ENCODE assay signal across 2 cellular contexts in the genomic region with DNA sequence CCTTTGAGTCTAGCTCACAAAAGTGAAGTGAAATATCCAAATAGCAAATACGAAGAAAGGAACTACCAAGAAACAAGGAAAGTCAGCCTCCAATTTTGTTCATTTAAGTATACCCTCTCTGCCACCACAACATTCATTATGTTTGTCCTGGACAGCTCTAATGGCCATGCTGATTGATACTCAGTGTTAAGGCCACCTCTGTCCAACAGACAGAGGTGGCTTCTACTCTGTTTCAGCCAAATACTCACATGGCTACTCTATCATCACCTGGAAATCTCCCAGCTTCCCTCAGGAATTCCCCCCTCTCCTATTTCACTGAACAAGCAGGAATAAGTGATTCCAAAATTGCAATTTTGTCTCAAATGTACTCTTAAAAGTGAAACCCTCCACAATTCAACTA.
TF ChIP-seq lines count a peak whose summit lies in the region.

No MANE protein-coding gene starts in this region.

TF ChIP-seq in liver, 16 proteins besides CTCF, POLR2A, EP300 and RAD21:
- TF ChIP-seq RXRA (IDR thresholded peaks at IDR 0.05) (peak in 1 of 2 donors; percentile 15), GABPA (IDR thresholded peaks at IDR 0.05 in 1 of 2, conservative IDR thresholded peaks at IDR 0.05 in 1 of 2) (no peak), JUND (IDR thresholded peaks at IDR 0.05) (no peak), FOXA2 (IDR thresholded peaks at IDR 0.05) (no peak), YY1 (IDR thresholded peaks at IDR 0.05) (no peak), HNF4A (conservative IDR thresholded peaks at IDR 0.05) (no peak), NR2F2 (IDR thresholded peaks at IDR 0.05) (no peak), SP1 (IDR thresholded peaks at IDR 0.05) (peak; percentile 18)
- TF ChIP-seq, protein P1, sequence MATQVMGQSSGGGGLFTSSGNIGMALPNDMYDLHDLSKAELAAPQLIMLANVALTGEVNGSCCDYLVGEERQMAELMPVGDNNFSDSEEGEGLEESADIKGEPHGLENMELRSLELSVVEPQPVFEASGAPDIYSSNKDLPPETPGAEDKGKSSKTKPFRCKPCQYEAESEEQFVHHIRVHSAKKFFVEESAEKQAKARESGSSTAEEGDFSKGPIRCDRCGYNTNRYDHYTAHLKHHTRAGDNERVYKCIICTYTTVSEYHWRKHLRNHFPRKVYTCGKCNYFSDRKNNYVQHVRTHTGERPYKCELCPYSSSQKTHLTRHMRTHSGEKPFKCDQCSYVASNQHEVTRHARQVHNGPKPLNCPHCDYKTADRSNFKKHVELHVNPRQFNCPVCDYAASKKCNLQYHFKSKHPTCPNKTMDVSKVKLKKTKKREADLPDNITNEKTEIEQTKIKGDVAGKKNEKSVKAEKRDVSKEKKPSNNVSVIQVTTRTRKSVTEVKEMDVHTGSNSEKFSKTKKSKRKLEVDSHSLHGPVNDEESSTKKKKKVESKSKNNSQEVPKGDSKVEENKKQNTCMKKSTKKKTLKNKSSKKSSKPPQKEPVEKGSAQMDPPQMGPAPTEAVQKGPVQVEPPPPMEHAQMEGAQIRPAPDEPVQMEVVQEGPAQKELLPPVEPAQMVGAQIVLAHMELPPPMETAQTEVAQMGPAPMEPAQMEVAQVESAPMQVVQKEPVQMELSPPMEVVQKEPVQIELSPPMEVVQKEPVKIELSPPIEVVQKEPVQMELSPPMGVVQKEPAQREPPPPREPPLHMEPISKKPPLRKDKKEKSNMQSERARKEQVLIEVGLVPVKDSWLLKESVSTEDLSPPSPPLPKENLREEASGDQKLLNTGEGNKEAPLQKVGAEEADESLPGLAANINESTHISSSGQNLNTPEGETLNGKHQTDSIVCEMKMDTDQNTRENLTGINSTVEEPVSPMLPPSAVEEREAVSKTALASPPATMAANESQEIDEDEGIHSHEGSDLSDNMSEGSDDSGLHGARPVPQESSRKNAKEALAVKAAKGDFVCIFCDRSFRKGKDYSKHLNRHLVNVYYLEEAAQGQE (IDR thresholded peaks at IDR 0.05): peak; percentile 11
- TF ChIP-seq, protein P2, sequence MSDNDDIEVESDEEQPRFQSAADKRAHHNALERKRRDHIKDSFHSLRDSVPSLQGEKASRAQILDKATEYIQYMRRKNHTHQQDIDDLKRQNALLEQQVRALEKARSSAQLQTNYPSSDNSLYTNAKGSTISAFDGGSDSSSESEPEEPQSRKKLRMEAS (IDR thresholded peaks at IDR 0.05): no peak

TF ChIP-seq in HepG2, 621 proteins besides CTCF, POLR2A, EP300 and RAD21:
- TF ChIP-seq, protein P3, sequence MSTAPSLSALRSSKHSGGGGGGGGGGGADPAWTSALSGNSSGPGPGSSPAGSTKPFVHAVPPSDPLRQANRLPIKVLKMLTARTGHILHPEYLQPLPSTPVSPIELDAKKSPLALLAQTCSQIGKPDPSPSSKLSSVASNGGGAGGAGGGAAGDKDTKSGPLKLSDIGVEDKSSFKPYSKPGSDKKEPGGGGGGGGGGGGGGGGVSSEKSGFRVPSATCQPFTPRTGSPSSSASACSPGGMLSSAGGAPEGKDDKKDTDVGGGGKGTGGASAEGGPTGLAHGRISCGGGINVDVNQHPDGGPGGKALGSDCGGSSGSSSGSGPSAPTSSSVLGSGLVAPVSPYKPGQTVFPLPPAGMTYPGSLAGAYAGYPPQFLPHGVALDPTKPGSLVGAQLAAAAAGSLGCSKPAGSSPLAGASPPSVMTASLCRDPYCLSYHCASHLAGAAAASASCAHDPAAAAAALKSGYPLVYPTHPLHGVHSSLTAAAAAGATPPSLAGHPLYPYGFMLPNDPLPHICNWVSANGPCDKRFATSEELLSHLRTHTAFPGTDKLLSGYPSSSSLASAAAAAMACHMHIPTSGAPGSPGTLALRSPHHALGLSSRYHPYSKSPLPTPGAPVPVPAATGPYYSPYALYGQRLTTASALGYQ (CRISPR knock-in tag; IDR thresholded peaks at IDR 0.05): no peak
- TF ChIP-seq THAP11 (CRISPR knock-in tag; IDR thresholded peaks at IDR 0.05): no peak
- no peak for TF ChIP-seq ZNF512B (CRISPR knock-in tag; IDR thresholded peaks at IDR 0.05; ENCODE audit: borderline replicate concordance)
- TF ChIP-seq, protein P4, sequence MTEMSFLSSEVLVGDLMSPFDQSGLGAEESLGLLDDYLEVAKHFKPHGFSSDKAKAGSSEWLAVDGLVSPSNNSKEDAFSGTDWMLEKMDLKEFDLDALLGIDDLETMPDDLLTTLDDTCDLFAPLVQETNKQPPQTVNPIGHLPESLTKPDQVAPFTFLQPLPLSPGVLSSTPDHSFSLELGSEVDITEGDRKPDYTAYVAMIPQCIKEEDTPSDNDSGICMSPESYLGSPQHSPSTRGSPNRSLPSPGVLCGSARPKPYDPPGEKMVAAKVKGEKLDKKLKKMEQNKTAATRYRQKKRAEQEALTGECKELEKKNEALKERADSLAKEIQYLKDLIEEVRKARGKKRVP (CRISPR knock-in tag; IDR thresholded peaks at IDR 0.05): no peak
- no peak for TF ChIP-seq KAT8 (CRISPR knock-in tag; IDR thresholded peaks at IDR 0.05)
- TF ChIP-seq, protein P5, sequence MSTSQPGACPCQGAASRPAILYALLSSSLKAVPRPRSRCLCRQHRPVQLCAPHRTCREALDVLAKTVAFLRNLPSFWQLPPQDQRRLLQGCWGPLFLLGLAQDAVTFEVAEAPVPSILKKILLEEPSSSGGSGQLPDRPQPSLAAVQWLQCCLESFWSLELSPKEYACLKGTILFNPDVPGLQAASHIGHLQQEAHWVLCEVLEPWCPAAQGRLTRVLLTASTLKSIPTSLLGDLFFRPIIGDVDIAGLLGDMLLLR (CRISPR knock-in tag; IDR thresholded peaks at IDR 0.05): no peak
- no peak for TF ChIP-seq NCOA2 (CRISPR knock-in tag; IDR thresholded peaks at IDR 0.05)
- no peak for TF ChIP-seq ZNF619 (CRISPR knock-in tag; IDR thresholded peaks at IDR 0.05)
- TF ChIP-seq, protein P6, sequence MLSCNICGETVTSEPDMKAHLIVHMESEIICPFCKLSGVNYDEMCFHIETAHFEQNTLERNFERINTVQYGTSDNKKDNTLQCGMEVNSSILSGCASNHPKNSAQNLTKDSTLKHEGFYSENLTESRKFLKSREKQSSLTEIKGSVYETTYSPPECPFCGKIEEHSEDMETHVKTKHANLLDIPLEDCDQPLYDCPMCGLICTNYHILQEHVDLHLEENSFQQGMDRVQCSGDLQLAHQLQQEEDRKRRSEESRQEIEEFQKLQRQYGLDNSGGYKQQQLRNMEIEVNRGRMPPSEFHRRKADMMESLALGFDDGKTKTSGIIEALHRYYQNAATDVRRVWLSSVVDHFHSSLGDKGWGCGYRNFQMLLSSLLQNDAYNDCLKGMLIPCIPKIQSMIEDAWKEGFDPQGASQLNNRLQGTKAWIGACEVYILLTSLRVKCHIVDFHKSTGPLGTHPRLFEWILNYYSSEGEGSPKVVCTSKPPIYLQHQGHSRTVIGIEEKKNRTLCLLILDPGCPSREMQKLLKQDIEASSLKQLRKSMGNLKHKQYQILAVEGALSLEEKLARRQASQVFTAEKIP (CRISPR knock-in tag; IDR thresholded peaks at IDR 0.05; ENCODE audit: borderline replicate concordance): no peak
- TF ChIP-seq ZNF121 (CRISPR knock-in tag; IDR thresholded peaks at IDR 0.05): no peak
- TF ChIP-seq CBX2 (IDR thresholded peaks at IDR 0.05; ENCODE audit: low read depth, low read length): no peak
- no peak for TF ChIP-seq CBX2 (CRISPR knock-in tag; IDR thresholded peaks at IDR 0.05; ENCODE audit: low read depth)
- TF ChIP-seq GLI4 (CRISPR knock-in tag; IDR thresholded peaks at IDR 0.05; ENCODE audit: borderline replicate concordance): no peak
- no peak for TF ChIP-seq ZFP62 (CRISPR knock-in tag; IDR thresholded peaks at IDR 0.05)
- no peak for TF ChIP-seq FOXA3 (CRISPR knock-in tag; IDR thresholded peaks at IDR 0.05)
- no peak for TF ChIP-seq ZNF207 (IDR thresholded peaks at IDR 0.05; ENCODE audit: borderline replicate concordance)
- TF ChIP-seq ZNF780A (CRISPR knock-in tag; IDR thresholded peaks at IDR 0.05): no peak
- TF ChIP-seq, protein P7, sequence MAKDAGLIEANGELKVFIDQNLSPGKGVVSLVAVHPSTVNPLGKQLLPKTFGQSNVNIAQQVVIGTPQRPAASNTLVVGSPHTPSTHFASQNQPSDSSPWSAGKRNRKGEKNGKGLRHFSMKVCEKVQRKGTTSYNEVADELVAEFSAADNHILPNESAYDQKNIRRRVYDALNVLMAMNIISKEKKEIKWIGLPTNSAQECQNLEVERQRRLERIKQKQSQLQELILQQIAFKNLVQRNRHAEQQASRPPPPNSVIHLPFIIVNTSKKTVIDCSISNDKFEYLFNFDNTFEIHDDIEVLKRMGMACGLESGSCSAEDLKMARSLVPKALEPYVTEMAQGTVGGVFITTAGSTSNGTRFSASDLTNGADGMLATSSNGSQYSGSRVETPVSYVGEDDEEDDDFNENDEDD (CRISPR knock-in tag; IDR thresholded peaks at IDR 0.05; ENCODE audit: borderline replicate concordance): no peak
- TF ChIP-seq, protein P8, sequence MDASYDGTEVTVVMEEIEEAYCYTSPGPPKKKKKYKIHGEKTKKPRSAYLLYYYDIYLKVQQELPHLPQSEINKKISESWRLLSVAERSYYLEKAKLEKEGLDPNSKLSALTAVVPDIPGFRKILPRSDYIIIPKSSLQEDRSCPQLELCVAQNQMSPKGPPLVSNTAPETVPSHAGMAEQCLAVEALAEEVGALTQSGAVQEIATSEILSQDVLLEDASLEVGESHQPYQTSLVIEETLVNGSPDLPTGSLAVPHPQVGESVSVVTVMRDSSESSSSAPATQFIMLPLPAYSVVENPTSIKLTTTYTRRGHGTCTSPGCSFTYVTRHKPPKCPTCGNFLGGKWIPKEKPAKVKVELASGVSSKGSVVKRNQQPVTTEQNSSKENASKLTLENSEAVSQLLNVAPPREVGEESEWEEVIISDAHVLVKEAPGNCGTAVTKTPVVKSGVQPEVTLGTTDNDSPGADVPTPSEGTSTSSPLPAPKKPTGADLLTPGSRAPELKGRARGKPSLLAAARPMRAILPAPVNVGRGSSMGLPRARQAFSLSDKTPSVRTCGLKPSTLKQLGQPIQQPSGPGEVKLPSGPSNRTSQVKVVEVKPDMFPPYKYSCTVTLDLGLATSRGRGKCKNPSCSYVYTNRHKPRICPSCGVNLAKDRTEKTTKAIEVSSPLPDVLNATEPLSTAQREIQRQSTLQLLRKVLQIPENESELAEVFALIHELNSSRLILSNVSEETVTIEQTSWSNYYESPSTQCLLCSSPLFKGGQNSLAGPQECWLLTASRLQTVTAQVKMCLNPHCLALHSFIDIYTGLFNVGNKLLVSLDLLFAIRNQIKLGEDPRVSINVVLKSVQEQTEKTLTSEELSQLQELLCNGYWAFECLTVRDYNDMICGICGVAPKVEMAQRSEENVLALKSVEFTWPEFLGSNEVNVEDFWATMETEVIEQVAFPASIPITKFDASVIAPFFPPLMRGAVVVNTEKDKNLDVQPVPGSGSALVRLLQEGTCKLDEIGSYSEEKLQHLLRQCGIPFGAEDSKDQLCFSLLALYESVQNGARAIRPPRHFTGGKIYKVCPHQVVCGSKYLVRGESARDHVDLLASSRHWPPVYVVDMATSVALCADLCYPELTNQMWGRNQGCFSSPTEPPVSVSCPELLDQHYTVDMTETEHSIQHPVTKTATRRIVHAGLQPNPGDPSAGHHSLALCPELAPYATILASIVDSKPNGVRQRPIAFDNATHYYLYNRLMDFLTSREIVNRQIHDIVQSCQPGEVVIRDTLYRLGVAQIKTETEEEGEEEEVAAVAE (CRISPR knock-in tag; IDR thresholded peaks at IDR 0.05; ENCODE audit: borderline replicate concordance): no peak
- no peak for TF ChIP-seq ZBTB26 (CRISPR knock-in tag; IDR thresholded peaks at IDR 0.05; ENCODE audit: borderline replicate concordance)
